Comparison of ENCODE assay signal across 13 cellular contexts in the genomic region with DNA sequence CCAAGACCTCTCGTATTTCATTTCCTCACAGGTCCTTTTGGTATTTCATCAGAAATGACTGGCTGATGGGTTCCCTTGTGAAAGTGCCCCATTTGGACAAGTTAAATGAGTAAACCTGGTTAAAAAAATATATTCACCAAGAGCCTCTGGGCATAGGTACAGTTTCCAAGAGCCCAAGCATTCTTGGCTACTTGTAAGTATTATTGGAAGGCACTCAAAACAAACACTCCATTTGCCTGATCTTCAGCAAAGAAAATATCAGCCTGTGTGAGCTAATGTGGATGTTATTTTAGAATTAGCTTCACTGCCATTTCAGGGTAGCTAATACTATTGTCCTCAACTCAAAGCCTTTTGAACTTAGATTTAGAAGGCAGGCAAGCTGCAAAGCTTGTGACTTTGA.
DNase-seq lines count a peak whose midpoint lies in the region; TF ChIP-seq lines count a peak whose summit lies in the region.
"Had no signal": no experiment of that assay in that cellular context is flagged by ENCODE, and none has a peak within 500 bp of the region (broad histone marks: within the 10 kb centered on the region; RNA-seq: fewer than 3 reads in every experiment).

No MANE protein-coding gene starts in this region.

- H3K4me1 Mint-ChIP-seq in endodermal cell: no peaks in the 10 kb centered on the region
- H3K4me1 Mint-ChIP-seq: WTC11 had no signal

- H3K9me3 Mint-ChIP-seq in endodermal cell: peaks cover 57% of the 10 kb centered on the region
- H3K9me3 Mint-ChIP-seq: WTC11 had no signal

- H3K4me3 ChIP-seq in SJCRH30 (no peak overlapping the region), endodermal cell (ENCODE audit: low read length) (no peak overlapping the region)

- DNase-seq in ELR (ENCODE audit: low read depth): peak; percentile 26
- peak in 1 of 2 experiments; percentile 11 for DNase-seq in SJCRH30
- peak; percentile 88 for DNase-seq in fibroblast of peridontal ligament (ENCODE audit: extremely low read depth)
- peak; percentile 95 for DNase-seq in renal cortical epithelial cell (ENCODE audit: low read depth)
- no peak for DNase-seq in SK-N-DZ (ENCODE audit: low spot score)
- DNase-seq in endodermal cell: no peak
- no peak for DNase-seq in HT-29 (ENCODE audit: low spot score)
- DNase-seq in NCI-H2029 (lab: John Stamatoyannopoulos, UW): no peak
- DNase-seq: activated effector memory CD4-positive, alpha-beta T cell treated with anti-CD3 and anti-CD28 coated beads, Interleukin-2, amount 50 U/mL, for 16 hours; DMS53; NCI-H187; occipital lobe had no signal

- no peaks in the 10 kb centered on the region for H3K36me3 Mint-ChIP-seq in endodermal cell (ENCODE audit: low read depth)
- H3K36me3 Mint-ChIP-seq: WTC11 had no signal

- H3K27ac ChIP-seq in SJCRH30 (peak overlapping the region; percentile 20; the same call in 1 of the 2 replicates), endodermal cell (ENCODE audit: low read depth, low read length) (no peak overlapping the region)

- no peak overlapping the region for H3K4me3 Mint-ChIP-seq in endodermal cell
- H3K4me3 Mint-ChIP-seq: WTC11 had no signal

- no peaks in the 10 kb centered on the region for H3K36me3 ChIP-seq in SJCRH30
- H3K36me3 ChIP-seq in endodermal cell (ENCODE audit: control insufficient read depth, insufficient read depth, low read length): no peaks in the 10 kb centered on the region

- H3K27me3 ChIP-seq in SJCRH30 (no peaks in the 10 kb centered on the region), endodermal cell (ENCODE audit: control insufficient read depth, insufficient read depth, low read length, poor library complexity, severe bottlenecking) (no peaks in the 10 kb centered on the region)

- TF ChIP-seq CTCF in endodermal cell (conservative IDR thresholded peaks at IDR 0.05): no peak

- no peak overlapping the region for H3K27ac Mint-ChIP-seq in endodermal cell
- H3K27ac Mint-ChIP-seq: WTC11 had no signal

- WGBS in endodermal cell (ENCODE audit: insufficient coverage in 1 of 2, insufficient read length in 1 of 2), 2 experiments: 89% methylated on average over 1 of the region's 1 CpG; no CpG with 5 or more reads in 1 of the 2 experiments

- H3K9me3 ChIP-seq in SJCRH30 (replicated peaks): no peaks in the 10 kb centered on the region
- no peaks in the 10 kb centered on the region for H3K9me3 ChIP-seq in endodermal cell (ENCODE audit: control insufficient read depth, low read length)

- H3K9ac ChIP-seq in endodermal cell (ENCODE audit: extremely low read depth, low read length, poor library complexity, severe bottlenecking): no peak overlapping the region

- no peaks in the 10 kb centered on the region for H3K27me3 Mint-ChIP-seq in endodermal cell (ENCODE audit: insufficient read depth)

- H3K4me1 ChIP-seq in SJCRH30 (peaks cover 9% of the 10 kb centered on the region; the same call in 1 of the 2 replicates), endodermal cell (ENCODE audit: control insufficient read depth, insufficient read depth, low read length) (no peaks in the 10 kb centered on the region)

Comparison
In these comparisons a context has a peak if more than half of its experiments do, and no peak if none do; other contexts are left out.
1. DNase-seq: peak in ELR (single experiment), fibroblast of peridontal ligament (single experiment) and renal cortical epithelial cell (single experiment); none in SK-N-DZ (single experiment), endodermal cell (single experiment), HT-29 (single experiment) and NCI-H2029 (single experiment).